ENCODE assay signal across 19 cellular contexts in the genomic region with DNA sequence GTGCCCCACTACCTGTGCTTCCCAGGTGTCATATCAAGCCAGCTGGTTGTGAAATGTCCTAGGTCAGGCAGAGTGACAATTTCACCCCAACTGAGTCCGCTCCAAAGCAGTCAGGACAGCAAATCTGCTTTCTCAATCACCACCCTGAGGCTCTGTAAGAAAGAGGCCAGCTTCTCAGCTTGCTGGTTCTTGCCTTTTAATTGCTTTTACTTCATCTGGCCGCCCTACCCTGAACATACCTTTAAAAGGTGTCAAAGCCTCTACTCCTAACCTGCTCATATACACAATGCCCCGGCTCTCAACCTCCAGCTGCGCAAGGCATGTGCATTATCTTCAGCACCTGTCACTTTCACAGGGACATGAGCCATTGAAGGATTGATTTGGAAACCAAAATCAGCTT.
"Had no signal": no experiment of that assay in that cellular context is flagged by ENCODE, and none has a peak within 500 bp of the region (broad histone marks: within the 10 kb centered on the region; RNA-seq: fewer than 3 reads in every experiment).

No MANE protein-coding gene starts in this region.

- H3K36me3 Mint-ChIP-seq: natural killer cell had no signal

- H3K27me3 ChIP-seq: right atrium auricular region, sigmoid colon, transverse colon had no signal

- H3K27ac ChIP-seq: right atrium auricular region, sigmoid colon, skin epidermis, stomach, thoracic aorta, transverse colon had no signal

- H3K27ac Mint-ChIP-seq: endodermal cell, natural killer cell had no signal

- H3K9me3 Mint-ChIP-seq: endodermal cell, natural killer cell, neural crest cell had no signal

- H3K4me3 Mint-ChIP-seq: endodermal cell, natural killer cell, neural crest cell had no signal

- H3K4me1 ChIP-seq: right atrium auricular region, sigmoid colon, stomach, transverse colon had no signal

- H3K4me3 ChIP-seq: mucosa of descending colon, right atrium auricular region, sigmoid colon, skin epidermis, stomach, thoracic aorta, transverse colon had no signal

- H3K9me3 ChIP-seq: mucosa of descending colon, right atrium auricular region, sigmoid colon, stomach, thoracic aorta, transverse colon had no signal

- H3K36me3 ChIP-seq: right atrium auricular region, sigmoid colon, stomach, thoracic aorta, transverse colon had no signal

- ATAC-seq: left colon, mucosa of descending colon had no signal

- DNase-seq: dermis blood vessel endothelial cell; endodermal cell; erythroblast; foreskin melanocyte; head of caudate nucleus; hippocampal formation; left colon; mucosa of descending colon; natural killer cell; sigmoid colon; stimulated activated CD4-positive, alpha-beta T cell treated with anti-CD3 and anti-CD28 coated beads, Interleukin-2, amount 100 ng/mL, for 24 hours; stimulated activated naive CD4-positive, alpha-beta T cell; stomach; substantia nigra; transverse colon had no signal
